8 cellular contexts compared by ENCODE assay signal in genomic region chr11:47553417-47553746, GRCh38. TPM values are rescaled to one million over a fixed set of nuclear protein-coding genes. Genes with fewer than 3 reads are reported as not detected.
DNase-seq lines count a peak whose midpoint lies in the region; ATAC-seq and TF ChIP-seq lines count a peak whose summit lies in the region.

No MANE protein-coding gene starts in this region.

- DNase-seq in PC-9 = no peak
- no peak for DNase-seq in epithelial cell of prostate (ENCODE audit: low read depth, low spot score)
- DNase-seq in omental fat pad (ENCODE audit: low spot score) = no peak
- no peak for DNase-seq in putamen (ENCODE audit: low spot score)
- no peak for DNase-seq in cortex of kidney (lab: John Stamatoyannopoulos, UW)
- DNase-seq in activated CD4-positive, alpha-beta T cell treated with anti-CD3 and anti-CD28 coated beads for 48 hours = no peak

- peaks cover 43% of the 10 kb centered on the region for H3K79me2 ChIP-seq in PC-9 (ENCODE audit: low read depth)

- H3K36me3 ChIP-seq in PC-9 (ENCODE audit: low read depth) = peaks cover 20% of the 10 kb centered on the region

- intact Hi-C loops in PC-9 (cut with micrococcal nuclease; ENCODE audit: unreplicated experiment) = loop anchor here (1.0 to 5.0 kb wide), 4 partner anchors 11 to 126 kb away; partner anchors contain the start of gene PSMC3

- H3K4me1 ChIP-seq in PC-9 (replicated peaks; ENCODE audit: insufficient read depth) = peaks cover 24% of the 10 kb centered on the region

- no peaks in the 10 kb centered on the region for H3K27me3 ChIP-seq in PC-9 (ENCODE audit: insufficient read depth, low read depth)

- H4K20me1 ChIP-seq in PC-9 (ENCODE audit: insufficient read depth) = peaks cover 27% of the 10 kb centered on the region

- H3K9me3 ChIP-seq in PC-9 (ENCODE audit: insufficient read depth, low read depth) = no peaks in the 10 kb centered on the region

- BruUV-seq in PC-9 (replicated peaks; lab: Mats Ljungman, UMichigan) = no TSS peak

- peak; percentile 17 for ATAC-seq in GM18861 (IDR thresholded peaks at IDR 0.05; ENCODE audit: unreplicated experiment)
- peak; percentile 23 for ATAC-seq in HG02642 (IDR thresholded peaks at IDR 0.05; ENCODE audit: poor library complexity, unreplicated experiment)
- peak; percentile 11 for ATAC-seq in omental fat pad (ENCODE audit: low FRiP score)

- peak overlapping the region; percentile 28; the same call in 1 of the 2 replicates for H3K27ac ChIP-seq in PC-9
- H3K27ac ChIP-seq in epithelial cell of prostate = peak overlapping the region; percentile 87

- H2AFZ ChIP-seq in PC-9 = peak overlapping the region; percentile 60

- peak overlapping the region; percentile 97 for H3K4me2 ChIP-seq in PC-9

- H3K4me3 ChIP-seq in PC-9 = peak overlapping the region; percentile 80

- 0 out of 2 replicates have a peak, but pooled peaks cover 5% of the 10 kb centered on the region for H3K9me2 ChIP-seq in PC-9 (ENCODE audit: insufficient read depth)

- CTCF ChIA-PET in PC-9 (lab: Charles Lee) = interaction anchor here (0.5 to 0.9 kb wide), 15 partner anchors 10 to 496 kb away, joined by 3 to 11 read pairs (median 4); no protein-coding TSS in a partner anchor

- POLR2A ChIA-PET in PC-9 (lab: Charles Lee; ENCODE audit: unreplicated experiment) = interaction anchor here (0.5 to 0.6 kb wide), 3 partner anchors 105 to 296 kb away, joined by 4 to 14 read pairs (median 6); no protein-coding TSS in a partner anchor

- TF ChIP-seq CTCF in PC-9 (conservative IDR thresholded peaks at IDR 0.05) (no peak; the same call in 1 of the 2 replicates), omental fat pad (IDR thresholded peaks at IDR 0.05) (no peak)

- peaks cover 33% of the 10 kb centered on the region; the same call in 1 of the 2 replicates for H3F3A ChIP-seq in PC-9 (ENCODE audit: insufficient read depth, low read depth)

RNA-seq across cellular contexts. Expression of gene CELF1, which starts 0.5 kb away (rescaled TPM):
- total RNA-seq in PC-9 (2021) = 115 and 165 TPM in 2 replicates
- total RNA-seq in omental fat pad = 100 to 1,000 TPM in 2 of 4 donors, 10 to 100 TPM in 2; 90.3 to 126 (median 110) TPM

RNA-seq across cellular contexts. Expression of gene PTPMT1, which starts 12.0 kb away (rescaled TPM):
- 74.8 and 79.0 TPM in 2 replicates for total RNA-seq in PC-9 (2021)
- 100 to 1,000 TPM in 3 of 4 donors, 10 to 100 TPM in 1; 99.2 to 173 (median 112) TPM for total RNA-seq in omental fat pad

RNA-seq across cellular contexts. Expression of gene KBTBD4, which starts 25.4 kb away (rescaled TPM):
- total RNA-seq in PC-9 (2021) = 20.2 and 20.3 TPM in 2 replicates
- total RNA-seq in omental fat pad = 10 to 100 TPM; 12.4 to 18.7 (median 16.7) TPM

RNA-seq across cellular contexts. Expression of gene NDUFS3, which starts 25.5 kb away (rescaled TPM):
- 119 and 140 TPM in 2 replicates for total RNA-seq in PC-9 (2021)
- total RNA-seq in omental fat pad = 10 to 100 TPM; 46.4 to 51.9 (median 48.6) TPM

RNA-seq across cellular contexts. Expression of gene FAM180B, which starts 33.1 kb away (rescaled TPM):
- total RNA-seq in PC-9 (2021) (not detected in 2 replicates), omental fat pad (under 1 TPM in 1 of 4 donors, not detected in 3; 0.48 TPM)
